In genomic region chr19:29860492-29860891, GRCh38 we compare ENCODE assay signal across 18 cellular contexts. TPM values are rescaled to one million over a fixed set of nuclear protein-coding genes. Genes with fewer than 3 reads are reported as not detected.
DNase-seq lines count a peak whose midpoint lies in the region; ATAC-seq and TF ChIP-seq lines count a peak whose summit lies in the region.
"Had no signal": no experiment of that assay in that cellular context is flagged by ENCODE, and none has a peak within 500 bp of the region (broad histone marks: within the 10 kb centered on the region; RNA-seq: fewer than 3 reads in every experiment).

No MANE protein-coding gene starts in this region.

- no peaks in the 10 kb centered on the region for H3K79me2 ChIP-seq in mesendoderm (ENCODE audit: control insufficient read depth, insufficient read depth, low read length)
- H3K79me2 ChIP-seq: parathyroid adenoma had no signal

- H2AK5ac ChIP-seq in mesendoderm (ENCODE audit: low read length), result no peak overlapping the region

- no peak overlapping the region for H4K8ac ChIP-seq in mesendoderm (ENCODE audit: low read depth, low read length)

- no peak overlapping the region for H3K27ac Mint-ChIP-seq in CD4-positive, alpha-beta T cell

- TF ChIP-seq CTCF in HEK293 (tag by site-specific recombination; IDR thresholded peaks at IDR 0.05), result no peak
- TF ChIP-seq CTCF in CD4-positive, alpha-beta T cell (IDR thresholded peaks at IDR 0.05), result no peak

- no peak overlapping the region for H2BK120ac ChIP-seq in mesendoderm (ENCODE audit: low read depth, low read length)

- ATAC-seq in CD4-positive, alpha-beta T cell (ENCODE audit: poor library complexity), result no peak
- ATAC-seq: activated T-cell treated with anti-CD3 and anti-CD28 coated beads, Interleukin-2, amount 50 U/mL, for 4 hours; left ventricle myocardium superior had no signal

- H3K9me3 ChIP-seq in HEK293 (ENCODE audit: control insufficient read depth, insufficient read depth, low read depth, low read length), result no peaks in the 10 kb centered on the region
- no peaks in the 10 kb centered on the region for H3K9me3 ChIP-seq in CD4-positive, alpha-beta T cell (ENCODE audit: control insufficient read depth, low read length)
- H3K9me3 ChIP-seq: MG63, transverse colon had no signal

- no peak overlapping the region for H3K4me3 Mint-ChIP-seq in CD4-positive, alpha-beta T cell
- H3K4me3 Mint-ChIP-seq: activated T-cell treated with anti-CD3 and anti-CD28 coated beads, Interleukin-2, amount 50 U/mL, for 4 hours; central memory CD8-positive, alpha-beta T cell had no signal

- H3K4me3 ChIP-seq in HEK293 (ENCODE audit: low read depth, low read length) (no peak overlapping the region), mesendoderm (ENCODE audit: low read length) (no peak overlapping the region)
- H3K4me3 ChIP-seq: MG63, transverse colon had no signal

- no peak overlapping the region for H3K27ac ChIP-seq in HEK293 (ENCODE audit: extremely low read depth, low read depth, low read length)
- no peak overlapping the region for H3K27ac ChIP-seq in mesendoderm (ENCODE audit: low read depth, low read length)
- H3K27ac ChIP-seq in CD4-positive, alpha-beta T cell (ENCODE audit: low read depth, low read length), result no peak overlapping the region
- H3K27ac ChIP-seq: parathyroid adenoma, transverse colon had no signal

- H4K5ac ChIP-seq in mesendoderm (ENCODE audit: low read length), result no peak overlapping the region

- H3K4me1 ChIP-seq in HEK293 (ENCODE audit: control insufficient read depth, insufficient read depth, low read length) (peaks cover 4% of the 10 kb centered on the region), mesendoderm (ENCODE audit: control insufficient read depth, low read depth, low read length) (no peaks in the 10 kb centered on the region)
- H3K4me1 ChIP-seq: parathyroid adenoma, transverse colon had no signal

- H3K79me1 ChIP-seq in mesendoderm (ENCODE audit: low read length), result no peaks in the 10 kb centered on the region

- H3K18ac ChIP-seq in mesendoderm (ENCODE audit: low read length), result no peak overlapping the region

- H3K4ac ChIP-seq in mesendoderm (ENCODE audit: low read depth, low read length), result no peak overlapping the region

- H3K4me1 Mint-ChIP-seq in CD4-positive, alpha-beta T cell (ENCODE audit: low read depth), result peaks cover 4% of the 10 kb centered on the region
- H3K4me1 Mint-ChIP-seq: central memory CD8-positive, alpha-beta T cell had no signal

- no peaks in the 10 kb centered on the region for H3K27me3 ChIP-seq in mesendoderm (ENCODE audit: insufficient read depth, low read length, poor library complexity)
- H3K27me3 ChIP-seq in CD4-positive, alpha-beta T cell (ENCODE audit: control insufficient read depth, insufficient read depth, low read length), result peaks cover 3% of the 10 kb centered on the region

- H2BK15ac ChIP-seq in mesendoderm (replicated peaks; ENCODE audit: low read depth), result no peak overlapping the region

- WGBS in mesendoderm (ENCODE audit: extremely low coverage, insufficient coverage, low lambda C conversion rate), result no CpG with 5 or more reads among the region's 3 CpGs

- intact Hi-C loops in CD4-positive, alpha-beta T cell (cut with DNase I, micrococcal nuclease), result no loop called here

- no peak overlapping the region for H2BK5ac ChIP-seq in mesendoderm (ENCODE audit: low read length)

- H3K36me3 ChIP-seq in HEK293 (ENCODE audit: control insufficient read depth in 2 of 2, insufficient read depth in 1 of 2, low read length in 2 of 2) (no peaks in the 10 kb centered on the region), mesendoderm (ENCODE audit: control insufficient read depth, insufficient read depth, low read length) (no peaks in the 10 kb centered on the region)
- H3K36me3 ChIP-seq: MG63, transverse colon had no signal

- H3K36me3 Mint-ChIP-seq in CD4-positive, alpha-beta T cell (ENCODE audit: low read depth), result no peaks in the 10 kb centered on the region

- DNase-seq in SIG-M5 treated with dmso at 0.1 percent for 504 hours (lab: John Stamatoyannopoulos, UW; ENCODE audit: unreplicated experiment) (peak; percentile 26), SIG-M5 (lab: John Stamatoyannopoulos, UW) (no peak), RPMI8226 (peak; percentile 22), mesendoderm (peak; percentile 82), NCI-H1092 treated with DMSO at 0.1 percent for 48 hours (lab: John Stamatoyannopoulos, UW) (no peak), DMS153 (lab: John Stamatoyannopoulos, UW) (no peak)
- no peak for DNase-seq in CD4-positive, alpha-beta T cell
- DNase-seq: ACHN; activated T-cell treated with anti-CD3 and anti-CD28 coated beads, Interleukin-2, amount 50 U/mL, for 4 hours; left ventricle myocardium superior; MG63; Right ventricle myocardium superior; stimulated activated CD4-positive, alpha-beta T cell treated with anti-CD3 and anti-CD28 coated beads, Interleukin-4, amount 100 ng/mL, for 4 hours; T-helper 9 cell; transverse colon had no signal

- no peaks in the 10 kb centered on the region for H3K9me3 Mint-ChIP-seq in CD4-positive, alpha-beta T cell
- H3K9me3 Mint-ChIP-seq: activated T-cell treated with anti-CD3 and anti-CD28 coated beads, Interleukin-2, amount 50 U/mL, for 4 hours; central memory CD8-positive, alpha-beta T cell had no signal

- CTCF ChIA-PET in HEK293 (lab: Yijun Ruan, JAX), result interaction anchor here (0.6 to 1.4 kb wide), 6 partner anchors 10 to 633 kb away, joined by 3 to 18 read pairs (median 3); no protein-coding TSS in a partner anchor
- CTCF ChIA-PET in CD4-positive, alpha-beta T cell (lab: Charles Lee), result no interaction called here

- no peak overlapping the region for H3K23ac ChIP-seq in mesendoderm (ENCODE audit: low read length)

- H3K4me2 ChIP-seq in mesendoderm (ENCODE audit: low read length), result no peak overlapping the region

- H3K9ac ChIP-seq in mesendoderm (ENCODE audit: low read length), result no peak overlapping the region
- H3K9ac ChIP-seq: parathyroid adenoma had no signal

- POLR2A ChIA-PET in HEK293 (lab: Yijun Ruan, JAX), result interaction anchor here (0.5 to 0.6 kb wide), 2 partner anchors 16 to 45 kb away, joined by 5 read pairs; no protein-coding TSS in a partner anchor
- POLR2A ChIA-PET in CD4-positive, alpha-beta T cell (lab: Charles Lee), result interaction anchor here (0.6 kb wide), 1 partner anchor 9 kb away, joined by 3 read pairs; no protein-coding TSS in a partner anchor

- H3K27me3 Mint-ChIP-seq in CD4-positive, alpha-beta T cell, result peaks cover 24% of the 10 kb centered on the region

- H3K56ac ChIP-seq in mesendoderm (ENCODE audit: low read length), result no peak overlapping the region

TF ChIP-seq in HEK293, 187 proteins besides CTCF, POLR2A, EP300 and RAD21:
- TF ChIP-seq ZNF776 (tag by site-specific recombination; IDR thresholded peaks at IDR 0.05; ENCODE audit: borderline replicate concordance), result no peak
- TF ChIP-seq GLIS1 (tag by site-specific recombination; IDR thresholded peaks at IDR 0.05), result 0 out of 2 replicates have a peak, but pooled peaks have one; percentile 8
- peak; percentile 13; the same call in 1 of the 2 replicates for TF ChIP-seq PRDM10 (tag by site-specific recombination; IDR thresholded peaks at IDR 0.05)

RNA-seq across cellular contexts. Expression of gene CCNE1, which starts 48.7 kb away (rescaled TPM):
- polyA plus RNA-seq in mesendoderm (2013, experiment 1 of 2), result 36.6 TPM
- polyA plus RNA-seq in mesendoderm (2013, experiment 2 of 2), result 36.5 TPM
- 1 to 10 TPM; 4.9 to 5.6 TPM for total RNA-seq in CD4-positive, alpha-beta T cell

Comparison
In these comparisons a context has a peak if more than half of its experiments do, and no peak if none do; other contexts are left out.
1. DNase-seq: peak in SIG-M5 treated with dmso at 0.1 percent for 504 hours (single experiment), RPMI8226 (single experiment) and mesendoderm (single experiment); none in SIG-M5 (single experiment), NCI-H1092 treated with DMSO at 0.1 percent for 48 hours (single experiment), DMS153 (single experiment) and CD4-positive, alpha-beta T cell (0 of 10).